21 cellular contexts compared by ENCODE assay signal in genomic region chr7:106824458-106824857, GRCh38. TPM values are rescaled to one million over a fixed set of nuclear protein-coding genes. Genes with fewer than 3 reads are reported as not detected.
A peak's percentile ranks its signal among the peaks of the same experiment; 100 is the strongest.
DNase-seq lines count a peak whose midpoint lies in the region; FAIRE-seq and TF ChIP-seq lines count a peak whose summit lies in the region.
"Had no signal": no experiment of that assay in that cellular context is flagged by ENCODE, and none has a peak within 500 bp of the region (broad histone marks: within the 10 kb centered on the region; RNA-seq: fewer than 3 reads in every experiment).

No MANE protein-coding gene starts in this region.

- TF ChIP-seq EP300 in tibial nerve (IDR thresholded peaks at IDR 0.05), result no peak

- no peak overlapping the region for H2AFZ ChIP-seq in astrocyte (ENCODE audit: low read depth, low read length)

- no peaks in the 10 kb centered on the region for H3K36me3 Mint-ChIP-seq in astrocyte (ENCODE audit: low read depth, unreplicated experiment)
- no peaks in the 10 kb centered on the region for H3K36me3 Mint-ChIP-seq in activated CD4-positive, alpha-beta memory T cell treated with anti-CD3 and anti-CD28 coated beads, Interleukin-2, amount 10 ng/mL, durations not matched to agents 7 days and 5 days (ENCODE audit: low read depth)
- H3K36me3 Mint-ChIP-seq: brain; CD4-positive, alpha-beta memory T cell had no signal

- H3K9ac ChIP-seq in astrocyte (ENCODE audit: low read length), result no peak overlapping the region

- H3K27me3 Mint-ChIP-seq in astrocyte (ENCODE audit: low read depth, unreplicated experiment), result no peaks in the 10 kb centered on the region
- H3K27me3 Mint-ChIP-seq in activated CD4-positive, alpha-beta memory T cell treated with anti-CD3 and anti-CD28 coated beads, Interleukin-2, amount 10 ng/mL, durations not matched to agents 7 days and 5 days, result no peaks in the 10 kb centered on the region
- H3K27me3 Mint-ChIP-seq: CD4-positive, alpha-beta memory T cell; progenitor cell of endocrine pancreas had no signal

- peaks cover 9% of the 10 kb centered on the region for H3K4me1 Mint-ChIP-seq in astrocyte (ENCODE audit: low read depth, unreplicated experiment)
- H3K4me1 Mint-ChIP-seq in activated CD4-positive, alpha-beta memory T cell treated with anti-CD3 and anti-CD28 coated beads, Interleukin-2, amount 10 ng/mL, durations not matched to agents 7 days and 5 days, result no peaks in the 10 kb centered on the region
- H3K4me1 Mint-ChIP-seq: brain; CD4-positive, alpha-beta memory T cell; nephron progenitor cell had no signal

- H3K27ac ChIP-seq in astrocyte (ENCODE audit: low read depth, low read length) (no peak overlapping the region), tibial nerve (no peak overlapping the region)

- no peaks in the 10 kb centered on the region for H4K20me1 ChIP-seq in astrocyte (ENCODE audit: insufficient read depth, low read length)

- peaks cover 3% of the 10 kb centered on the region for H3K9me3 Mint-ChIP-seq in astrocyte (ENCODE audit: unreplicated experiment)
- peaks cover 3% of the 10 kb centered on the region for H3K9me3 Mint-ChIP-seq in activated CD4-positive, alpha-beta memory T cell treated with anti-CD3 and anti-CD28 coated beads, Interleukin-2, amount 10 ng/mL, durations not matched to agents 7 days and 5 days

- H3K27me3 ChIP-seq in astrocyte (ENCODE audit: insufficient read depth, low read length) (no peaks in the 10 kb centered on the region), tibial nerve (no peaks in the 10 kb centered on the region)

- DNase-seq in COLO829 (ENCODE audit: low spot score) (peak; percentile 93), HT1080 (ENCODE audit: low read depth) (peak; percentile 93), astrocyte (ENCODE audit: low read depth) (peak; percentile 56), kidney glomerular epithelial cell (lab: John Stamatoyannopoulos, UW) (peak; percentile 43), T-helper 1 cell (no peak), COR-L47 (lab: John Stamatoyannopoulos, UW) (no peak), tibial nerve (ENCODE audit: low spot score in 2 of 2) (no peak)
- DNase-seq in activated CD4-positive, alpha-beta memory T cell treated with anti-CD3 and anti-CD28 coated beads, Interleukin-2, amount 10 ng/mL, durations not matched to agents 7 days and 5 days, result no peak
- DNase-seq: activated CD4-positive, CD25-positive, alpha-beta regulatory T cell; activated T-cell treated with anti-CD3 and anti-CD28 coated beads, Interleukin-2, amount 50 U/mL, for 72 hours; CD4-positive, alpha-beta memory T cell; DND-41; Karpas-422; midbrain; NCI-H1092 treated with DMSO at 0.1 percent for 48 hours; NCI-H69; nephron progenitor cell; stimulated activated CD8-positive, alpha-beta memory T cell treated with anti-CD3 and anti-CD28 coated beads, Interleukin-4, amount 100 ng/mL, for 48 hours had no signal

- TF ChIP-seq CTCF in astrocyte (IDR thresholded peaks at IDR 0.05; ENCODE audit: insufficient read depth, low read depth, low read length), result no peak
- no peak for TF ChIP-seq CTCF in tibial nerve (IDR thresholded peaks at IDR 0.05)

- H3K9me3 ChIP-seq in astrocyte (ENCODE audit: insufficient read depth, low read depth, low read length) (no peaks in the 10 kb centered on the region), tibial nerve (peaks cover 0 to 3% (median 0%) of the 10 kb centered on the region in 4 donors)

- 88 to 92% methylated on average over 4 of the region's 4 CpGs for WGBS in tibial nerve, 2 donors

- CTCF ChIA-PET in activated CD4-positive, alpha-beta memory T cell treated with anti-CD3 and anti-CD28 coated beads, Interleukin-2, amount 10 ng/mL, durations not matched to agents 7 days and 5 days (lab: Charles Lee), result no interaction called here

- peaks cover 6% of the 10 kb centered on the region for H3K4me1 ChIP-seq in astrocyte (ENCODE audit: insufficient read depth, low read length)
- H3K4me1 ChIP-seq in tibial nerve, result no peaks in the 10 kb centered on the region

- H3K4me3 ChIP-seq in astrocyte (ENCODE audit: insufficient read depth, low read depth, low read length), result no peak overlapping the region
- no peak overlapping the region for H3K4me3 ChIP-seq in tibial nerve

- POLR2A ChIA-PET in activated CD4-positive, alpha-beta memory T cell treated with anti-CD3 and anti-CD28 coated beads, Interleukin-2, amount 10 ng/mL, durations not matched to agents 7 days and 5 days (lab: Charles Lee), result no interaction called here

- no peaks in the 10 kb centered on the region for H3K79me2 ChIP-seq in astrocyte (ENCODE audit: insufficient read depth, low read length)

- peak overlapping the region; percentile 30 for H3K27ac Mint-ChIP-seq in astrocyte (ENCODE audit: unreplicated experiment)
- H3K27ac Mint-ChIP-seq in activated CD4-positive, alpha-beta memory T cell treated with anti-CD3 and anti-CD28 coated beads, Interleukin-2, amount 10 ng/mL, durations not matched to agents 7 days and 5 days, result no peak overlapping the region
- H3K27ac Mint-ChIP-seq: activated naive CD4-positive, alpha-beta T cell treated with anti-CD3 and anti-CD28 coated beads, Interleukin-2, amount 50 U/mL, for 72 hours; activated T-cell treated with anti-CD3 and anti-CD28 coated beads, Interleukin-2, amount 50 U/mL, for 72 hours; brain; CD4-positive, alpha-beta memory T cell; nephron progenitor cell; progenitor cell of endocrine pancreas had no signal

- FAIRE-seq in astrocyte (lab: Jason Lieb, UNC), result no peak

- H3K36me3 ChIP-seq in astrocyte (ENCODE audit: insufficient read depth, low read length), result no peaks in the 10 kb centered on the region
- H3K36me3 ChIP-seq in tibial nerve, result no peaks in the 10 kb centered on the region

- no peak for TF ChIP-seq POLR2A in tibial nerve (IDR thresholded peaks at IDR 0.05)

- H3K4me2 ChIP-seq in astrocyte (ENCODE audit: low read length), result no peak overlapping the region

- no peak overlapping the region for H3K4me3 Mint-ChIP-seq in astrocyte (ENCODE audit: unreplicated experiment)
- H3K4me3 Mint-ChIP-seq in activated CD4-positive, alpha-beta memory T cell treated with anti-CD3 and anti-CD28 coated beads, Interleukin-2, amount 10 ng/mL, durations not matched to agents 7 days and 5 days, result no peak overlapping the region
- H3K4me3 Mint-ChIP-seq: activated T-cell treated with anti-CD3 and anti-CD28 coated beads, Interleukin-2, amount 50 U/mL, for 72 hours; brain; nephron progenitor cell had no signal

RNA-seq across cellular contexts. Expression of gene PIK3CG, which starts 40.6 kb away (rescaled TPM):
- 1.9 and 2.1 TPM in 2 replicates for total RNA-seq in HT1080 (2014; rRNA removed; shearing (Covaris generic))
- 0.52 and 0.58 TPM in 2 replicates for polyA plus RNA-seq in HT1080 (2015; cell fraction: cytosol; rRNA removed)
- 0.74 and 1.0 TPM in 2 replicates for polyA plus RNA-seq in HT1080 (2015; cell fraction: nucleus; rRNA removed)
- 0.10 and 0.82 TPM in 2 replicates for total RNA-seq in astrocyte
- total RNA-seq in activated CD4-positive, alpha-beta memory T cell treated with anti-CD3 and anti-CD28 coated beads, Interleukin-2, amount 10 ng/mL, durations not matched to agents 7 days and 5 days, result 10 to 100 TPM; 47.3 to 49.6 TPM
- 1 to 10 TPM; 3.1 to 9.3 (median 7.2) TPM for total RNA-seq in tibial nerve
- total RNA-seq: progenitor cell of endocrine pancreas had no signal

Comparison
In these comparisons a context has a peak if more than half of its experiments do, and no peak if none do; other contexts are left out.
1. DNase-seq: peak in COLO829 (single experiment), HT1080 (single experiment), astrocyte (single experiment) and kidney glomerular epithelial cell (single experiment); none in activated CD4-positive, alpha-beta memory T cell treated with anti-CD3 and anti-CD28 coated beads, Interleukin-2, amount 10 ng/mL, durations not matched to agents 7 days and 5 days (single experiment), T-helper 1 cell (0 of 5), COR-L47 (single experiment) and tibial nerve (0 of 2).
2. RNA of gene PIK3CG, which starts 40.6 kb away (total RNA-seq): 47.3 to 49.6 TPM in activated CD4-positive, alpha-beta memory T cell treated with anti-CD3 and anti-CD28 coated beads, Interleukin-2, amount 10 ng/mL, durations not matched to agents 7 days and 5 days; 3.1 to 9.3 TPM in tibial nerve, 1.9 to 2.1 TPM in HT1080 and 0.10 to 0.82 TPM in astrocyte; every median in the first group is over 4 times any median in the second.